Comparison of ENCODE assay signal across 8 cellular contexts in genomic region chr22:20156611-20157415, GRCh38. TPM values are rescaled to one million over a fixed set of nuclear protein-coding genes. Genes with fewer than 3 reads are reported as not detected.
DNase-seq lines count a peak whose midpoint lies in the region; ATAC-seq, FAIRE-seq and TF ChIP-seq lines count a peak whose summit lies in the region.

No MANE protein-coding gene starts in this region.

- WGBS in pancreas, 2 donors, result 34 to 42% methylated on average over 14 to 16 of the region's 16 CpGs

- H3K27me3 ChIP-seq in SJSA1 (replicated peaks), result no peaks in the 10 kb centered on the region
- H3K27me3 ChIP-seq in pancreas, result no peaks in the 10 kb centered on the region
- H3K27me3 ChIP-seq in tibial artery, result peaks cover 0 to 46% of the 10 kb centered on the region in 2 donors

- H3K27ac ChIP-seq in SJSA1 (no peak overlapping the region), pancreas (no peak overlapping the region), tibial artery (no peak overlapping the region)

- H3K4me1 ChIP-seq in SJSA1 (replicated peaks), result peaks cover 16% of the 10 kb centered on the region
- no peaks in the 10 kb centered on the region for H3K4me1 ChIP-seq in pancreas
- H3K4me1 ChIP-seq in tibial artery, result peaks cover 0 to 8% (median 2%) of the 10 kb centered on the region in 4 donors

- H3K36me3 ChIP-seq in SJSA1 (no peaks in the 10 kb centered on the region), pancreas (no peaks in the 10 kb centered on the region), tibial artery (no peaks in the 10 kb centered on the region)

- no peak for FAIRE-seq in pancreas (lab: Jason Lieb, UNC)

- peak; percentile 25 for DNase-seq in DMS153 (lab: John Stamatoyannopoulos, UW)
- peak; percentile 83 for DNase-seq in KBM-7
- peak; percentile 72 to 80 for DNase-seq in SJSA1 (ENCODE audit: low read depth in 1 of 2, low spot score in 2 of 2)
- DNase-seq in activated gamma-delta T cell treated with anti-CD3 and anti-CD28 coated beads, Interleukin-2, amount 50 U/mL, for 16 hours (ENCODE audit: low read depth), result peak; percentile 87
- peak; percentile 87 for DNase-seq in germinal center (ENCODE audit: low spot score)
- DNase-seq in pancreas, result peak; percentile 71 to 100 (median 90)
- peak; percentile 76 to 88 for DNase-seq in tibial artery

- in situ Hi-C loops in KBM-7 (cut with MboI; ENCODE audit: low pct_unique_long_range_greater_than_20kb, low sequenced_read_pairs), result no loop called here

- H3K4me3 ChIP-seq in SJSA1 (no peak overlapping the region), pancreas (no peak overlapping the region), tibial artery (no peak overlapping the region)

- ATAC-seq in pancreas (peak; percentile 78 to 97 (median 88)), GM19328 (IDR thresholded peaks at IDR 0.05; ENCODE audit: unreplicated experiment) (no peak)

- intact Hi-C loops in pancreas (cut with DNase I), result loop anchor here (2.0 to 10.0 kb wide), 4 partner anchors 78 to 128 kb away; no protein-coding TSS in a partner anchor
- intact Hi-C loops in tibial artery (cut with DNase I; ENCODE audit: low total_unique reads), result loop anchor here (1.0 kb wide), 2 partner anchors 111 to 128 kb away; partner anchors contain the start of gene RTN4R

- TF ChIP-seq CTCF in pancreas (IDR thresholded peaks at IDR 0.05) (peak; percentile 96 to 98 (median 96)), tibial artery (IDR thresholded peaks at IDR 0.05) (peak; percentile 98 to 100)

- H3K9me3 ChIP-seq in SJSA1 (replicated peaks) (no peaks in the 10 kb centered on the region), pancreas (no peaks in the 10 kb centered on the region), tibial artery (no peaks in the 10 kb centered on the region)

RNA-seq across cellular contexts. Expression of gene CCDC188, which starts 6.0 kb away (rescaled TPM):
- total RNA-seq in SJSA1 (2014; rRNA removed; shearing (Covaris generic)), result 0.16 and 0.84 TPM in 2 replicates
- 1 to 10 TPM in 1 of 6 donors, under 1 TPM in 4, not detected in 1; 0.31 to 1.0 (median 0.38) TPM for total RNA-seq in pancreas
- 1 to 10 TPM; 5.2 to 7.1 TPM for polyA plus RNA-seq in pancreas

RNA-seq across cellular contexts. Expression of gene ZDHHC8, which starts 25.2 kb away (rescaled TPM):
- 9.0 and 10.6 TPM in 2 replicates for total RNA-seq in SJSA1 (2014; rRNA removed; shearing (Covaris generic))
- 10 to 100 TPM; 20.0 to 37.7 (median 25.0) TPM for total RNA-seq in pancreas
- polyA plus RNA-seq in pancreas, result 10 to 100 TPM; 47.7 to 51.8 TPM

RNA-seq across cellular contexts. Expression of gene TRMT2A, which starts 39.8 kb away (rescaled TPM):
- 39.9 and 58.7 TPM in 2 replicates for total RNA-seq in SJSA1 (2014; rRNA removed; shearing (Covaris generic))
- total RNA-seq in pancreas, result 10 to 100 TPM; 23.8 to 37.3 (median 30.1) TPM
- polyA plus RNA-seq in pancreas, result 100 to 1,000 TPM; 120 TPM

RNA-seq across cellular contexts. Expression of gene RANBP1, which starts 40.9 kb away (rescaled TPM):
- total RNA-seq in SJSA1 (2014; rRNA removed; shearing (Covaris generic)), result 962 and 1,093 TPM in 2 replicates
- 10 to 100 TPM; 25.1 to 40.4 (median 34.3) TPM for total RNA-seq in pancreas
- 10 to 100 TPM; 26.8 to 44.0 TPM for polyA plus RNA-seq in pancreas

Comparison
In these comparisons a context has a peak if more than half of its experiments do, and no peak if none do; other contexts are left out.
1. DNase-seq: peak in every context shown above with its lines; median percentile 90 in pancreas; 87 in activated gamma-delta T cell treated with anti-CD3 and anti-CD28 coated beads, Interleukin-2, amount 50 U/mL, for 16 hours; 87 in germinal center; 83 in KBM-7; 82 in tibial artery; 76 in SJSA1; 25 in DMS153.